ENCODE assay signal across 21 cellular contexts in genomic region chr11:14656536-14657457, GRCh38. TPM values are rescaled to one million over a fixed set of nuclear protein-coding genes. Genes with fewer than 3 reads are reported as not detected.
DNase-seq lines count a peak whose midpoint lies in the region; ATAC-seq and TF ChIP-seq lines count a peak whose summit lies in the region.
"Had no signal": no experiment of that assay in that cellular context is flagged by ENCODE, and none has a peak within 500 bp of the region (broad histone marks: within the 10 kb centered on the region; RNA-seq: fewer than 3 reads in every experiment).

No MANE protein-coding gene starts in this region.

- TF ChIP-seq POLR2A in stomach (IDR thresholded peaks at IDR 0.05), result no peak

- CTCF ChIA-PET in activated naive CD4-positive, alpha-beta T cell treated with anti-CD3 and anti-CD28 coated beads for 36 hours (lab: Charles Lee), result interaction anchor here (0.5 to 1.0 kb wide), 4 partner anchors 47 to 251 kb away, joined by 3 to 4 read pairs (median 4); no protein-coding TSS in a partner anchor

- peak overlapping the region; percentile 37 for H3K27ac Mint-ChIP-seq in activated naive CD4-positive, alpha-beta T cell treated with anti-CD3 and anti-CD28 coated beads for 36 hours
- H3K27ac Mint-ChIP-seq in activated T-helper 1 cell treated with anti-CD3 and anti-CD28 coated beads, Interleukin-12 subunit alpha, Interleukin-12 subunit beta, Interleukin-2, Interleukin-4 antibody, amounts not matched to agents 30 ng/mL and 10 ng/mL and 1 ng/mL, durations not matched to agents 14 hours and 24 hours and 36 hours, result peak overlapping the region; percentile 8
- H3K27ac Mint-ChIP-seq in naive thymus-derived CD8-positive, alpha-beta T cell, result peak overlapping the region in 6 of 10 donors; percentile 4 to 88 (median 30)
- no peak overlapping the region for H3K27ac Mint-ChIP-seq in osteocyte (ENCODE audit: unreplicated experiment)
- H3K27ac Mint-ChIP-seq: dendritic cell treated with granulocyte-macrophage colony-stimulating factor and Interleukin-4, amounts not matched to agents 40 ng/mL and 50 ng/mL, for 4 days; stimulated activated naive B cell treated with anti-CD40 and anti-IgM and Interleukin-4, amounts not matched to agents 10 μg/mL and 1 μg/mL and 100 μg/mL, for 72 hours had no signal

- peaks cover 24% of the 10 kb centered on the region for H3K4me1 ChIP-seq in left ventricle myocardium inferior
- peaks cover 0 to 9% (median 0%) of the 10 kb centered on the region in 4 donors for H3K4me1 ChIP-seq in stomach
- H3K4me1 ChIP-seq: tibial nerve had no signal

- H3K9me3 ChIP-seq in left ventricle myocardium inferior (replicated peaks) (no peaks in the 10 kb centered on the region), stomach (no peaks in the 10 kb centered on the region)
- H3K9me3 ChIP-seq: gastroesophageal sphincter, tibial nerve had no signal

- no peaks in the 10 kb centered on the region for H3K27me3 ChIP-seq in left ventricle myocardium inferior (ENCODE audit: low read depth)
- H3K27me3 ChIP-seq in stomach, result no peaks in the 10 kb centered on the region
- H3K27me3 ChIP-seq: brain microvascular endothelial cell, gastroesophageal sphincter, tibial nerve had no signal

- H3K4me3 ChIP-seq in left ventricle myocardium inferior, result peak overlapping the region; percentile 5
- no peak overlapping the region for H3K4me3 ChIP-seq in stomach
- H3K4me3 ChIP-seq: gastroesophageal sphincter, tibial nerve had no signal

- H3K4me3 Mint-ChIP-seq in activated naive CD4-positive, alpha-beta T cell treated with anti-CD3 and anti-CD28 coated beads for 36 hours, result no peak overlapping the region
- H3K4me3 Mint-ChIP-seq in activated T-helper 1 cell treated with anti-CD3 and anti-CD28 coated beads, Interleukin-12 subunit alpha, Interleukin-12 subunit beta, Interleukin-2, Interleukin-4 antibody, amounts not matched to agents 30 ng/mL and 10 ng/mL and 1 ng/mL, durations not matched to agents 14 hours and 24 hours and 36 hours, result no peak overlapping the region
- H3K4me3 Mint-ChIP-seq in naive thymus-derived CD8-positive, alpha-beta T cell, result peak overlapping the region in 7 of 10 donors; percentile 8 to 71 (median 23)
- no peak overlapping the region for H3K4me3 Mint-ChIP-seq in osteocyte (ENCODE audit: unreplicated experiment)
- H3K4me3 Mint-ChIP-seq: activated naive CD8-positive, alpha-beta T cell treated with anti-CD3 and anti-CD28 coated beads, Interleukin-2, amount 10 ng/mL, durations not matched to agents 7 days and 5 days; dendritic cell treated with granulocyte-macrophage colony-stimulating factor and Interleukin-4, amounts not matched to agents 40 ng/mL and 50 ng/mL, for 4 days; stimulated activated naive B cell treated with anti-CD40 and anti-IgM and Interleukin-4, amounts not matched to agents 10 μg/mL and 1 μg/mL and 100 μg/mL, for 72 hours had no signal

- no peak for TF ChIP-seq EP300 in stomach (IDR thresholded peaks at IDR 0.05)

- peak in 1 of 2 donors; percentile 30 for ATAC-seq in naive thymus-derived CD8-positive, alpha-beta T cell
- ATAC-seq: gastroesophageal sphincter; stimulated activated naive B cell treated with anti-CD40 and anti-IgM and Interleukin-4, amounts not matched to agents 10 μg/mL and 1 μg/mL and 100 μg/mL, for 72 hours had no signal

- 54 to 66% (median 60%) methylated on average over 4 of the region's 4 CpGs for WGBS in stomach, 5 donors

- no peak for DNase-seq in activated naive CD4-positive, alpha-beta T cell treated with anti-CD3 and anti-CD28 coated beads for 36 hours
- DNase-seq in activated naive CD4-positive, alpha-beta T cell (lab: John Stamatoyannopoulos, UW), result no peak
- no peak for DNase-seq in activated T-helper 1 cell treated with anti-CD3 and anti-CD28 coated beads, Interleukin-12 subunit alpha, Interleukin-12 subunit beta, Interleukin-2, Interleukin-4 antibody, amounts not matched to agents 30 ng/mL and 10 ng/mL and 1 ng/mL, durations not matched to agents 14 hours and 24 hours and 36 hours (ENCODE audit: low spot score)
- DNase-seq in left ventricle myocardium inferior, result no peak
- no peak for DNase-seq in naive thymus-derived CD8-positive, alpha-beta T cell
- no peak for DNase-seq in stomach
- DNase-seq in stimulated activated CD4-positive, alpha-beta T cell treated with anti-CD3 and anti-CD28 coated beads, Interleukin-4, amount 100 ng/mL, for 4 hours, result no peak
- no peak for DNase-seq in osteocyte (ENCODE audit: extremely low spot score, unreplicated experiment)
- DNase-seq: activated naive CD8-positive, alpha-beta T cell treated with anti-CD3 and anti-CD28 coated beads, Interleukin-2, amount 10 ng/mL, durations not matched to agents 7 days and 5 days; brain microvascular endothelial cell; CD8-positive, alpha-beta memory T cell; NCI-H1105 treated with DMSO at 0.1 percent for 48 hours; NCI-H526 treated with DMSO at 0.1 percent for 48 hours; nucleus accumbens; SHP77 treated with DMSO at 0.1 percent for 48 hours; stimulated activated naive B cell treated with anti-CD40 and anti-IgM and Interleukin-4, amounts not matched to agents 10 μg/mL and 1 μg/mL and 100 μg/mL, for 72 hours had no signal

- no peaks in the 10 kb centered on the region for H3K36me3 ChIP-seq in left ventricle myocardium inferior
- no peaks in the 10 kb centered on the region for H3K36me3 ChIP-seq in stomach
- H3K36me3 ChIP-seq: brain microvascular endothelial cell, tibial nerve had no signal

- H3K4me1 Mint-ChIP-seq in activated naive CD4-positive, alpha-beta T cell treated with anti-CD3 and anti-CD28 coated beads for 36 hours (ENCODE audit: low read depth), result peaks cover 58% of the 10 kb centered on the region
- H3K4me1 Mint-ChIP-seq in activated T-helper 1 cell treated with anti-CD3 and anti-CD28 coated beads, Interleukin-12 subunit alpha, Interleukin-12 subunit beta, Interleukin-2, Interleukin-4 antibody, amounts not matched to agents 30 ng/mL and 10 ng/mL and 1 ng/mL, durations not matched to agents 14 hours and 24 hours and 36 hours (ENCODE audit: low read depth), result peaks cover 53% of the 10 kb centered on the region
- peaks cover 28 to 74% (median 64%) of the 10 kb centered on the region in 4 donors for H3K4me1 Mint-ChIP-seq in naive thymus-derived CD8-positive, alpha-beta T cell
- H3K4me1 Mint-ChIP-seq in osteocyte (ENCODE audit: unreplicated experiment), result no peaks in the 10 kb centered on the region
- H3K4me1 Mint-ChIP-seq: stimulated activated naive B cell treated with anti-CD40 and anti-IgM and Interleukin-4, amounts not matched to agents 10 μg/mL and 1 μg/mL and 100 μg/mL, for 72 hours had no signal

- H3K9me3 Mint-ChIP-seq in activated naive CD4-positive, alpha-beta T cell treated with anti-CD3 and anti-CD28 coated beads for 36 hours, result peaks cover 4% of the 10 kb centered on the region
- H3K9me3 Mint-ChIP-seq in activated T-helper 1 cell treated with anti-CD3 and anti-CD28 coated beads, Interleukin-12 subunit alpha, Interleukin-12 subunit beta, Interleukin-2, Interleukin-4 antibody, amounts not matched to agents 30 ng/mL and 10 ng/mL and 1 ng/mL, durations not matched to agents 14 hours and 24 hours and 36 hours, result peaks cover 5% of the 10 kb centered on the region
- peaks cover 0 to 11% (median 7%) of the 10 kb centered on the region in 9 donors for H3K9me3 Mint-ChIP-seq in naive thymus-derived CD8-positive, alpha-beta T cell
- no peaks in the 10 kb centered on the region for H3K9me3 Mint-ChIP-seq in osteocyte (ENCODE audit: unreplicated experiment)
- H3K9me3 Mint-ChIP-seq: CD8-positive, alpha-beta memory T cell; dendritic cell treated with granulocyte-macrophage colony-stimulating factor and Interleukin-4, amounts not matched to agents 40 ng/mL and 50 ng/mL, for 4 days; stimulated activated naive B cell treated with anti-CD40 and anti-IgM and Interleukin-4, amounts not matched to agents 10 μg/mL and 1 μg/mL and 100 μg/mL, for 72 hours had no signal

- H3K27me3 Mint-ChIP-seq in activated naive CD4-positive, alpha-beta T cell treated with anti-CD3 and anti-CD28 coated beads for 36 hours (ENCODE audit: low read depth), result no peaks in the 10 kb centered on the region
- no peaks in the 10 kb centered on the region for H3K27me3 Mint-ChIP-seq in activated T-helper 1 cell treated with anti-CD3 and anti-CD28 coated beads, Interleukin-12 subunit alpha, Interleukin-12 subunit beta, Interleukin-2, Interleukin-4 antibody, amounts not matched to agents 30 ng/mL and 10 ng/mL and 1 ng/mL, durations not matched to agents 14 hours and 24 hours and 36 hours (ENCODE audit: insufficient read depth)
- peaks cover 0 to 4% (median 0%) of the 10 kb centered on the region in 5 donors for H3K27me3 Mint-ChIP-seq in naive thymus-derived CD8-positive, alpha-beta T cell
- H3K27me3 Mint-ChIP-seq in osteocyte (ENCODE audit: unreplicated experiment), result peaks cover 33% of the 10 kb centered on the region
- H3K27me3 Mint-ChIP-seq: activated naive CD8-positive, alpha-beta T cell treated with anti-CD3 and anti-CD28 coated beads, Interleukin-2, amount 10 ng/mL, durations not matched to agents 7 days and 5 days; dendritic cell treated with granulocyte-macrophage colony-stimulating factor and Interleukin-4, amounts not matched to agents 40 ng/mL and 50 ng/mL, for 4 days had no signal

- intact Hi-C loops in activated naive CD4-positive, alpha-beta T cell treated with anti-CD3 and anti-CD28 coated beads for 36 hours (cut with micrococcal nuclease), result loop anchor here (1.0 kb wide), 1 partner anchor 11 kb away; no protein-coding TSS in a partner anchor
- intact Hi-C loops in activated T-helper 1 cell treated with anti-CD3 and anti-CD28 coated beads, Interleukin-12 subunit alpha, Interleukin-12 subunit beta, Interleukin-2, Interleukin-4 antibody, amounts not matched to agents 30 ng/mL and 10 ng/mL and 1 ng/mL, durations not matched to agents 14 hours and 24 hours and 36 hours (cut with micrococcal nuclease), result loop anchor here (5.0 kb wide), 1 partner anchor 36 kb away; no protein-coding TSS in a partner anchor
- intact Hi-C loops in left ventricle myocardium inferior (cut with micrococcal nuclease) (no loop called here), stomach (cut with DNase I; ENCODE audit: low total_unique reads) (no loop called here)

- peaks cover 46% of the 10 kb centered on the region for H3K36me3 Mint-ChIP-seq in activated naive CD4-positive, alpha-beta T cell treated with anti-CD3 and anti-CD28 coated beads for 36 hours (ENCODE audit: low read depth)
- H3K36me3 Mint-ChIP-seq in activated T-helper 1 cell treated with anti-CD3 and anti-CD28 coated beads, Interleukin-12 subunit alpha, Interleukin-12 subunit beta, Interleukin-2, Interleukin-4 antibody, amounts not matched to agents 30 ng/mL and 10 ng/mL and 1 ng/mL, durations not matched to agents 14 hours and 24 hours and 36 hours (ENCODE audit: low read depth), result peaks cover 52% of the 10 kb centered on the region
- peaks cover 20 to 85% (median 69%) of the 10 kb centered on the region in 3 donors for H3K36me3 Mint-ChIP-seq in naive thymus-derived CD8-positive, alpha-beta T cell
- H3K36me3 Mint-ChIP-seq in osteocyte (ENCODE audit: unreplicated experiment), result no peaks in the 10 kb centered on the region

- H3K27ac ChIP-seq in left ventricle myocardium inferior (replicated peaks), result peak overlapping the region; percentile 55
- no peak overlapping the region for H3K27ac ChIP-seq in stomach
- H3K27ac ChIP-seq: brain microvascular endothelial cell, gastroesophageal sphincter, tibial nerve, VCaP had no signal

- POLR2A ChIA-PET in naive thymus-derived CD8-positive, alpha-beta T cell (lab: Charles Lee), result interaction anchor here (1.6 to 2.2 kb wide), 2 partner anchors 12 to 78 kb away, joined by 5 to 7 read pairs; no protein-coding TSS in a partner anchor

- no peak for TF ChIP-seq CTCF in left ventricle myocardium inferior (IDR thresholded peaks at IDR 0.05; ENCODE audit: borderline replicate concordance)
- TF ChIP-seq CTCF in stomach (IDR thresholded peaks at IDR 0.05), result no peak
- TF ChIP-seq CTCF in osteocyte (IDR thresholded peaks at IDR 0.05), result no peak

RNA-seq across cellular contexts. Expression of gene PDE3B, which starts 13.2 kb away (rescaled TPM):
- total RNA-seq in activated naive CD4-positive, alpha-beta T cell treated with anti-CD3 and anti-CD28 coated beads for 36 hours, result 10 to 100 TPM; 16.5 to 17.4 TPM
- 62.8 and 64.0 TPM in 2 replicates for total RNA-seq in activated T-helper 1 cell treated with anti-CD3 and anti-CD28 coated beads, Interleukin-12 subunit alpha, Interleukin-12 subunit beta, Interleukin-2, Interleukin-4 antibody, amounts not matched to agents 30 ng/mL and 10 ng/mL and 1 ng/mL, durations not matched to agents 14 hours and 24 hours and 36 hours
- total RNA-seq in left ventricle myocardium inferior, result 5.9 TPM
- 100 to 1,000 TPM; 228 to 240 TPM for total RNA-seq in naive thymus-derived CD8-positive, alpha-beta T cell
- 100 to 1,000 TPM in 1 of 3 donors, 10 to 100 TPM in 2; 59.2 to 127 (median 74.8) TPM for polyA plus RNA-seq in naive thymus-derived CD8-positive, alpha-beta T cell
- 10 to 100 TPM; 13.8 to 49.2 (median 19.3) TPM for total RNA-seq in stomach
- polyA plus RNA-seq in stomach, result 1 to 10 TPM; 1.2 TPM
- 0.08 and 0.16 TPM in 2 replicates for total RNA-seq in osteocyte
- total RNA-seq: LHCN-M2 had no signal

Comparison
In these comparisons a context has a peak if more than half of its experiments do, and no peak if none do; other contexts are left out.
1. H3K4me3 Mint-ChIP-seq: peak in naive thymus-derived CD8-positive, alpha-beta T cell (7 of 10); none in activated naive CD4-positive, alpha-beta T cell treated with anti-CD3 and anti-CD28 coated beads for 36 hours (single experiment), activated T-helper 1 cell treated with anti-CD3 and anti-CD28 coated beads, Interleukin-12 subunit alpha, Interleukin-12 subunit beta, Interleukin-2, Interleukin-4 antibody, amounts not matched to agents 30 ng/mL and 10 ng/mL and 1 ng/mL, durations not matched to agents 14 hours and 24 hours and 36 hours (single experiment) and osteocyte (single experiment).
2. intact Hi-C loops: an anchor here in activated naive CD4-positive, alpha-beta T cell treated with anti-CD3 and anti-CD28 coated beads for 36 hours (1.0 kb wide) and activated T-helper 1 cell treated with anti-CD3 and anti-CD28 coated beads, Interleukin-12 subunit alpha, Interleukin-12 subunit beta, Interleukin-2, Interleukin-4 antibody, amounts not matched to agents 30 ng/mL and 10 ng/mL and 1 ng/mL, durations not matched to agents 14 hours and 24 hours and 36 hours (5.0 kb wide); none called in left ventricle myocardium inferior and stomach.